Comparison of ENCODE assay signal across 25 cellular contexts in genomic region chr1:38308780-38309179, GRCh38.
A peak's percentile ranks its signal among the peaks of the same experiment; 100 is the strongest.
DNase-seq lines count a peak whose midpoint lies in the region; ATAC-seq and TF ChIP-seq lines count a peak whose summit lies in the region.
"Had no signal": no experiment of that assay in that cellular context is flagged by ENCODE, and none has a peak within 500 bp of the region (broad histone marks: within the 10 kb centered on the region; RNA-seq: fewer than 3 reads in every experiment).

No MANE protein-coding gene starts in this region.

- no peak overlapping the region for H3K9ac ChIP-seq in PC-3 (ENCODE audit: low read length)
- H3K9ac ChIP-seq: BLaER1 treated with 17β-estradiol and CSF1 and Interleukin-3, amounts not matched to agents 10 nM and 100 nM had no signal

- H3F3A ChIP-seq in PC-3 (ENCODE audit: low read length, unreplicated experiment) = no peaks in the 10 kb centered on the region

- H3K4me3 Mint-ChIP-seq in activated CD4-positive, alpha-beta T cell treated with anti-CD3 and anti-CD28 coated beads, Interleukin-2, amount 10 ng/mL, durations not matched to agents 24 days and 14 days = no peak overlapping the region
- H3K4me3 Mint-ChIP-seq: activated CD4-positive, alpha-beta T cell treated with anti-CD3 and anti-CD28 coated beads, Interleukin-2, amount 10 ng/mL, durations not matched to agents 7 days and 5 days; activated naive CD4-positive, alpha-beta T cell treated with anti-CD3 and anti-CD28 coated beads for 36 hours; endodermal cell; naive B cell; stimulated activated memory B cell treated with anti-CD40 and anti-IgM and Interleukin-4, amounts not matched to agents 10 μg/mL and 1 μg/mL and 100 μg/mL, for 72 hours had no signal

- WGBS in heart right ventricle, 2 donors = 26 to 35% methylated on average over 2 of the region's 2 CpGs

- TF ChIP-seq CTCF in PC-3 (conservative IDR thresholded peaks at IDR 0.05; ENCODE audit: low read depth, low read length) (no peak), heart right ventricle (IDR thresholded peaks at IDR 0.05) (no peak)

- H3K27me3 ChIP-seq in PC-3 (ENCODE audit: low read length) (peaks cover 14% of the 10 kb centered on the region; the same call in 1 of the 2 replicates), heart right ventricle (peaks cover 0 to 71% (median 40%) of the 10 kb centered on the region in 7 donors)
- H3K27me3 ChIP-seq: BLaER1 treated with 17β-estradiol and CSF1 and Interleukin-3, amounts not matched to agents 10 nM and 100 nM had no signal

- CTCF ChIA-PET in PC-3 (lab: Charles Lee) = no interaction called here

- no peaks in the 10 kb centered on the region for H3K36me3 Mint-ChIP-seq in activated CD4-positive, alpha-beta T cell treated with anti-CD3 and anti-CD28 coated beads, Interleukin-2, amount 10 ng/mL, durations not matched to agents 24 days and 14 days (ENCODE audit: low read depth)
- H3K36me3 Mint-ChIP-seq: naive B cell; stimulated activated memory B cell treated with anti-CD40 and anti-IgM and Interleukin-4, amounts not matched to agents 10 μg/mL and 1 μg/mL and 100 μg/mL, for 72 hours had no signal

- H3K4me1 ChIP-seq in PC-3 (ENCODE audit: insufficient read depth, low read length) = no peaks in the 10 kb centered on the region
- no peaks in the 10 kb centered on the region for H3K4me1 ChIP-seq in heart right ventricle
- H3K4me1 ChIP-seq: BLaER1 treated with 17β-estradiol and CSF1 and Interleukin-3, amounts not matched to agents 10 nM and 100 nM; left lung had no signal

- H3K9me3 Mint-ChIP-seq in activated CD4-positive, alpha-beta T cell treated with anti-CD3 and anti-CD28 coated beads, Interleukin-2, amount 10 ng/mL, durations not matched to agents 24 days and 14 days = no peaks in the 10 kb centered on the region
- H3K9me3 Mint-ChIP-seq: activated CD4-positive, alpha-beta T cell treated with anti-CD3 and anti-CD28 coated beads, Interleukin-2, amount 10 ng/mL, durations not matched to agents 7 days and 5 days; activated naive CD4-positive, alpha-beta T cell treated with anti-CD3 and anti-CD28 coated beads for 36 hours had no signal

- no peaks in the 10 kb centered on the region for H3K36me3 ChIP-seq in PC-3 (ENCODE audit: low read depth, low read length)
- H3K36me3 ChIP-seq in heart right ventricle = no peaks in the 10 kb centered on the region
- H3K36me3 ChIP-seq: BLaER1 treated with 17β-estradiol and CSF1 and Interleukin-3, amounts not matched to agents 10 nM and 100 nM; left lung; MG63; suprapubic skin had no signal

- no peaks in the 10 kb centered on the region for H3K9me3 ChIP-seq in PC-3 (ENCODE audit: low read length)
- peaks cover 0 to 10% (median 0%) of the 10 kb centered on the region in 11 donors for H3K9me3 ChIP-seq in heart right ventricle
- H3K9me3 ChIP-seq: Caco-2, left lung, MG63, suprapubic skin had no signal

- intact Hi-C loops in activated CD4-positive, alpha-beta T cell treated with anti-CD3 and anti-CD28 coated beads, Interleukin-2, amount 10 ng/mL, durations not matched to agents 24 days and 14 days (cut with micrococcal nuclease) = no loop called here
- intact Hi-C loops in PC-3 (cut with micrococcal nuclease) = no loop called here
- intact Hi-C loops in heart right ventricle (cut with DNase I) = no loop called here

- ATAC-seq in PC-3 = no peak
- ATAC-seq in esophagus mucosa = peak; percentile 85
- no peak for ATAC-seq in heart right ventricle
- ATAC-seq in left lobe of liver = no peak
- ATAC-seq: left lung; stimulated activated memory B cell treated with anti-CD40 and anti-IgM and Interleukin-4, amounts not matched to agents 10 μg/mL and 1 μg/mL and 100 μg/mL, for 72 hours had no signal

- H3K27me3 Mint-ChIP-seq in activated CD4-positive, alpha-beta T cell treated with anti-CD3 and anti-CD28 coated beads, Interleukin-2, amount 10 ng/mL, durations not matched to agents 24 days and 14 days = peaks cover 22% of the 10 kb centered on the region

- H3K27ac ChIP-seq in PC-3 (ENCODE audit: low read length) (no peak overlapping the region), heart right ventricle (no peak overlapping the region)
- H3K27ac ChIP-seq: BLaER1 treated with 17β-estradiol and CSF1 and Interleukin-3, amounts not matched to agents 10 nM and 100 nM; left lung; suprapubic skin; VCaP had no signal

- no peaks in the 10 kb centered on the region for H3K79me2 ChIP-seq in PC-3 (ENCODE audit: low read length)

- no TSS peak for BruUV-seq in PC-3 (replicated peaks; lab: Mats Ljungman, UMichigan)

- no peaks in the 10 kb centered on the region for H3K4me1 Mint-ChIP-seq in activated CD4-positive, alpha-beta T cell treated with anti-CD3 and anti-CD28 coated beads, Interleukin-2, amount 10 ng/mL, durations not matched to agents 24 days and 14 days
- H3K4me1 Mint-ChIP-seq: activated CD4-positive, alpha-beta T cell treated with anti-CD3 and anti-CD28 coated beads, Interleukin-2, amount 10 ng/mL, durations not matched to agents 7 days and 5 days; naive B cell had no signal

- H3K4me3 ChIP-seq in PC-3 (ENCODE audit: low read length) = no peak overlapping the region
- H3K4me3 ChIP-seq in heart right ventricle = no peak overlapping the region
- H3K4me3 ChIP-seq: BLaER1 treated with 17β-estradiol and CSF1 and Interleukin-3, amounts not matched to agents 10 nM and 100 nM; left lung; MG63; suprapubic skin had no signal

- no peak overlapping the region for H3K27ac Mint-ChIP-seq in activated CD4-positive, alpha-beta T cell treated with anti-CD3 and anti-CD28 coated beads, Interleukin-2, amount 10 ng/mL, durations not matched to agents 24 days and 14 days
- H3K27ac Mint-ChIP-seq: activated CD4-positive, alpha-beta T cell treated with anti-CD3 and anti-CD28 coated beads, Interleukin-2, amount 10 ng/mL, durations not matched to agents 7 days and 5 days; activated naive CD4-positive, alpha-beta T cell treated with anti-CD3 and anti-CD28 coated beads for 36 hours; endodermal cell; naive B cell; stimulated activated memory B cell treated with anti-CD40 and anti-IgM and Interleukin-4, amounts not matched to agents 10 μg/mL and 1 μg/mL and 100 μg/mL, for 72 hours had no signal

- H3K9me2 ChIP-seq in PC-3 (replicated peaks; ENCODE audit: low read length) = no peaks in the 10 kb centered on the region

- no peak overlapping the region for H2AFZ ChIP-seq in PC-3 (ENCODE audit: low read length)

- H3K4me2 ChIP-seq in PC-3 (ENCODE audit: low read length) = no peak overlapping the region
- H3K4me2 ChIP-seq: BLaER1 treated with 17β-estradiol and CSF1 and Interleukin-3, amounts not matched to agents 10 nM and 100 nM had no signal

- no peaks in the 10 kb centered on the region for H4K20me1 ChIP-seq in PC-3 (ENCODE audit: low read length)
- H4K20me1 ChIP-seq: BLaER1 treated with 17β-estradiol and CSF1 and Interleukin-3, amounts not matched to agents 10 nM and 100 nM had no signal

- DNase-seq in activated CD4-positive, alpha-beta T cell treated with anti-CD3 and anti-CD28 coated beads, Interleukin-2, amount 10 ng/mL, durations not matched to agents 24 days and 14 days = peak; percentile 35
- DNase-seq in activated CD4-positive, alpha-beta T cell treated with anti-CD3 and anti-CD28 coated beads, Interleukin-2, amount 50 U/mL, for 4 hours = no peak
- DNase-seq in PC-3 (peak; percentile 25), renal cortical epithelial cell (ENCODE audit: low read depth) (peak; percentile 15), heart right ventricle (no peak), left lobe of liver (ENCODE audit: low spot score) (no peak)
- no peak for DNase-seq in stimulated activated CD4-positive, alpha-beta T cell treated with anti-CD3 and anti-CD28 coated beads, Interleukin-4, amount 100 ng/mL, for 1 hour
- DNase-seq: activated CD4-positive, alpha-beta T cell treated with anti-CD3 and anti-CD28 coated beads, Interleukin-2, amount 10 ng/mL, durations not matched to agents 7 days and 5 days; activated naive CD4-positive, alpha-beta T cell treated with anti-CD3 and anti-CD28 coated beads for 36 hours; amniotic stem cell; endodermal cell; HCEC 1CT; IMR-90; left lung; MG63; naive B cell; NCI-H2081 treated with DMSO at 0.1 percent for 48 hours; NCI-H524; nucleus accumbens had no signal

- POLR2A ChIA-PET in PC-3 (lab: Charles Lee; ENCODE audit: unreplicated experiment) = no interaction called here

Comparison
In these comparisons a context has a peak if more than half of its experiments do, and no peak if none do; other contexts are left out.
1. DNase-seq: peak in activated CD4-positive, alpha-beta T cell treated with anti-CD3 and anti-CD28 coated beads, Interleukin-2, amount 10 ng/mL, durations not matched to agents 24 days and 14 days (single experiment), PC-3 (single experiment) and renal cortical epithelial cell (single experiment); none in activated CD4-positive, alpha-beta T cell treated with anti-CD3 and anti-CD28 coated beads, Interleukin-2, amount 50 U/mL, for 4 hours (0 of 2), heart right ventricle (0 of 2), stimulated activated CD4-positive, alpha-beta T cell treated with anti-CD3 and anti-CD28 coated beads, Interleukin-4, amount 100 ng/mL, for 1 hour (single experiment) and left lobe of liver (single experiment).